Comparison of ENCODE assay signal across 15 cellular contexts in the genomic region with DNA sequence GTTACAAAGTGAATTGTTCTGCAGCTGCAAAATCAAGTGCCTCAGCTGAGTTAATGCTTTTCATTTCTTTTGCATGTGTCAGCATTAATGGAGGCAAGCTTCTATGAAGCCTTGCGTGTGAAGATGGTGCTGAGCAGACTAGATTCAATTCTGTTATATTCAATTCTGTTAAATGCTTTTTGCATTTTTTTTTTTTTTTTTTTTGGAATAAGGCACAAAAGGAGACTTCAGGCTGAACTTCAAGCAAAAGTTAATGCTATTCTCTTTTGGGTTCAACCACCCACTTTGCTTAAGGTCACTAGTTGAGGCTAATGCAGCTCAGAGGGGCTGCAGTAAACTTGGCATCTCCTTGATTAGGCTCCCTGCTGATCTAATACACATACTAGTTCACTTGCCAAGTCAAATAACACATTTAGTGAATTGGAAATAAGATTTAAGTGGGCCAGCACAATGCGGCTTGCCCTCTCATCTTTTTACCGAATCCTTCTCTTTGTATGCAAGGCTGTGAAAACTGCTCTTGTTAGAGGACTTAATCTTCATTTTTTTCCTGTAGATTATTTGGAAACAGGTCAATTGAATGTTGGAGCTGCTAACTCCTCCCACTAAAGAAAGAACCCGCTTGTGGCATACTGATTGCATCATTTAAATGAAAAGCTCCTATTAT.
DNase-seq lines count a peak whose midpoint lies in the region; ATAC-seq, FAIRE-seq and TF ChIP-seq lines count a peak whose summit lies in the region.
"Had no signal": no experiment of that assay in that cellular context is flagged by ENCODE, and none has a peak within 500 bp of the region (broad histone marks: within the 10 kb centered on the region; RNA-seq: fewer than 3 reads in every experiment).

No MANE protein-coding gene starts in this region.

- no peak for ATAC-seq in HG02970 (IDR thresholded peaks at IDR 0.05; ENCODE audit: low FRiP score, unreplicated experiment)
- ATAC-seq: left lung had no signal

- TF ChIP-seq CTCF in 22Rv1 (IDR thresholded peaks at IDR 0.05) (no peak), SK-N-SH (IDR thresholded peaks at IDR 0.05) (no peak), fibroblast of villous mesenchyme (IDR thresholded peaks at IDR 0.05; ENCODE audit: insufficient read depth, low read depth, low read length) (no peak), mesothelial cell of epicardium (IDR thresholded peaks at IDR 0.05; ENCODE audit: unreplicated experiment) (no peak)

- no peaks in the 10 kb centered on the region for H3K9me2 ChIP-seq in SK-N-SH

- H3K9me3 ChIP-seq in SK-N-SH (no peaks in the 10 kb centered on the region), small intestine (ENCODE audit: control insufficient read depth, low read depth) (no peaks in the 10 kb centered on the region)
- H3K9me3 ChIP-seq: left lung, prostate gland had no signal

- DNase-seq in HCEC 1CT (peak; percentile 68), SK-N-SH (no peak), fibroblast of villous mesenchyme (ENCODE audit: low read depth) (peak; percentile 51), hepatic stellate cell (ENCODE audit: low spot score) (no peak), small intestine (no peak), mesothelial cell of epicardium (ENCODE audit: low spot score in 2 of 2, unreplicated experiment in 2 of 2) (no peak)
- DNase-seq: AML-193, left lung, NCI-H526 had no signal

- H4K20me1 ChIP-seq in SK-N-SH (ENCODE audit: insufficient read depth): no peaks in the 10 kb centered on the region

- H3K9ac ChIP-seq in SK-N-SH: no peak overlapping the region

- TF ChIP-seq EP300 in SK-N-SH (IDR thresholded peaks at IDR 0.05; ENCODE audit: borderline replicate concordance in 1 of 2, low read depth in 1 of 2, low read length in 1 of 2): no peak

- CTCF ChIA-PET in SK-N-SH (lab: Yijun Ruan, JAX): interaction anchor here (1.1 kb wide), 1 partner anchor 36 kb away, joined by 3 read pairs; no protein-coding TSS in a partner anchor

- H3K27ac ChIP-seq in 22Rv1: peak overlapping the region; percentile 4
- peak overlapping the region in 1 of 2 experiments; percentile 58; a peak in 2 of 4 replicates for H3K27ac ChIP-seq in SK-N-SH (ENCODE audit: low read depth in 2 of 2, low read length in 1 of 2)
- H3K27ac ChIP-seq in small intestine (ENCODE audit: low read depth in 1 of 2, low read length in 1 of 2): no peak overlapping the region
- H3K27ac ChIP-seq: left lung, prostate gland had no signal

- FAIRE-seq in small intestine (lab: Jason Lieb, UNC): no peak
- FAIRE-seq: endometrium, GM19239, HTR-8/SVneo had no signal

- POLR2A ChIA-PET in SK-N-SH (lab: Yijun Ruan, JAX): no interaction called here

- H3F3A ChIP-seq in SK-N-SH (replicated peaks; ENCODE audit: insufficient read depth): peaks cover 16% of the 10 kb centered on the region

- peak overlapping the region; percentile 45; the same call in 1 of the 2 replicates for H3K4me2 ChIP-seq in SK-N-SH

- H3K4me1 ChIP-seq in SK-N-SH (ENCODE audit: control insufficient read depth in 1 of 2, insufficient read depth in 2 of 2, low read depth in 1 of 2, low read length in 1 of 2) (peaks cover 0 to 27% of the 10 kb centered on the region in 2 experiments; a peak in 3 of 4 replicates), small intestine (ENCODE audit: control insufficient read depth in 2 of 2, insufficient read depth in 1 of 2, low read depth in 1 of 2, low read length in 1 of 2) (no peaks in the 10 kb centered on the region)
- H3K4me1 ChIP-seq: left lung, prostate gland had no signal

- 78% methylated on average over 4 of the region's 4 CpGs for WGBS in SK-N-SH (ENCODE audit: low lambda C conversion rate)
- 56 to 68% (median 66%) methylated on average over 4 of the region's 4 CpGs for WGBS in small intestine, 3 donors

- no peak overlapping the region for H3K27ac Mint-ChIP-seq in mesothelial cell of epicardium

- H3K79me2 ChIP-seq in SK-N-SH (ENCODE audit: insufficient read depth): no peaks in the 10 kb centered on the region

- peaks cover 5% of the 10 kb centered on the region for H3K9me3 Mint-ChIP-seq in mesothelial cell of epicardium

- H3K36me3 Mint-ChIP-seq in mesothelial cell of epicardium: no peaks in the 10 kb centered on the region

- H3K27me3 ChIP-seq in SK-N-SH (ENCODE audit: insufficient read depth): no peaks in the 10 kb centered on the region
- H3K27me3 ChIP-seq in small intestine (ENCODE audit: control insufficient read depth in 2 of 2, insufficient read depth in 2 of 2, low read length in 2 of 2): no peaks in the 10 kb centered on the region
- H3K27me3 ChIP-seq: left lung had no signal

- H3K36me3 ChIP-seq in SK-N-SH (replicated peaks in 1 of 2; ENCODE audit: control insufficient read depth in 1 of 2, insufficient read depth in 2 of 2, low read length in 1 of 2) (no peaks in the 10 kb centered on the region), small intestine (ENCODE audit: control insufficient read depth in 2 of 2, insufficient read depth in 2 of 2, low read length in 2 of 2) (no peaks in the 10 kb centered on the region)
- H3K36me3 ChIP-seq: left lung, prostate gland had no signal

- no peak overlapping the region for H3K4me3 ChIP-seq in SK-N-SH (ENCODE audit: low read depth in 2 of 2, low read length in 1 of 2)
- H3K4me3 ChIP-seq in fibroblast of villous mesenchyme (ENCODE audit: low read depth, low read length): no peak overlapping the region
- H3K4me3 ChIP-seq in small intestine (ENCODE audit: low read depth in 1 of 2, low read length in 2 of 2): no peak overlapping the region
- H3K4me3 ChIP-seq: left lung, prostate gland had no signal

- peaks cover 19% of the 10 kb centered on the region for H3K4me1 Mint-ChIP-seq in mesothelial cell of epicardium

- no peak overlapping the region for H2AFZ ChIP-seq in SK-N-SH (ENCODE audit: low read depth)

- no peaks in the 10 kb centered on the region for H3K27me3 Mint-ChIP-seq in mesothelial cell of epicardium (ENCODE audit: low read depth)

- TF ChIP-seq RAD21 in SK-N-SH (IDR thresholded peaks at IDR 0.05; ENCODE audit: low read length): no peak

- H3K4me3 Mint-ChIP-seq in mesothelial cell of epicardium: no peak overlapping the region

TF ChIP-seq in SK-N-SH, 30 proteins besides CTCF, POLR2A, EP300 and RAD21:
- TF ChIP-seq FOSL2 (IDR thresholded peaks at IDR 0.05; ENCODE audit: borderline replicate concordance, low read depth) (0 out of 2 replicates have a peak, but pooled peaks have one; percentile 4), JUND (IDR thresholded peaks at IDR 0.05) (0 out of 2 replicates have a peak, but pooled peaks have one; percentile 19), GATA2 (CRISPR knock-in tag; IDR thresholded peaks at IDR 0.05) (no peak)

Comparison
In these comparisons a context has a peak if more than half of its experiments do, and no peak if none do; other contexts are left out.
1. DNase-seq: peak in HCEC 1CT (single experiment) and fibroblast of villous mesenchyme (single experiment); none in SK-N-SH (single experiment), hepatic stellate cell (single experiment), small intestine (single experiment) and mesothelial cell of epicardium (0 of 2).